6 cellular contexts compared by ENCODE assay signal in the genomic region with DNA sequence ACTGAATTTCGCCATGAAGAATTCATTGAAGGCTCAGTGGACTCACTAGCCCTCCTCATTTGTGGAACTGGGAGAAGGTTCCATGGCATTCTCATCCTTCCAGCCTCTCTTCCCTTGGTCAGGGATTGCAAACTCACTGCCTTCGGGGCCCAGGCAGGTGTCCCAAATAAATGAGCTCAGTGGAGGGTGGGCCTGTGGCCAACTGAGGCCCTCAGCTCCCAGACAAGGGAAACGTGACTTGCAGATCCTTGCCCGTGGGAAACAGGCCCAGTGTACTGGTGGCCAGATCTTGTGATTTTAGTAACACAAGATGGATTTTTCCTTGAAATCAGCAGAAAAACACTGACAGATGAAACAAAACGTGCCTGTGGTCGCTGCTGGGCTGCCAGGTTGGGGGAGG.
"Had no signal": no experiment of that assay in that cellular context is flagged by ENCODE, and none has a peak within 500 bp of the region (broad histone marks: within the 10 kb centered on the region; RNA-seq: fewer than 3 reads in every experiment).

No MANE protein-coding gene starts in this region.

- ATAC-seq: GM23338, K562 had no signal

- H3K27ac Mint-ChIP-seq: GM23338, H9 had no signal

- H3K4me3 Mint-ChIP-seq: GM23338, H9 had no signal

- DNase-seq: H9, HCEC 1CT, IMR-90, KG1 had no signal
